1 cellular context compared by ENCODE assay signal in the genomic region with DNA sequence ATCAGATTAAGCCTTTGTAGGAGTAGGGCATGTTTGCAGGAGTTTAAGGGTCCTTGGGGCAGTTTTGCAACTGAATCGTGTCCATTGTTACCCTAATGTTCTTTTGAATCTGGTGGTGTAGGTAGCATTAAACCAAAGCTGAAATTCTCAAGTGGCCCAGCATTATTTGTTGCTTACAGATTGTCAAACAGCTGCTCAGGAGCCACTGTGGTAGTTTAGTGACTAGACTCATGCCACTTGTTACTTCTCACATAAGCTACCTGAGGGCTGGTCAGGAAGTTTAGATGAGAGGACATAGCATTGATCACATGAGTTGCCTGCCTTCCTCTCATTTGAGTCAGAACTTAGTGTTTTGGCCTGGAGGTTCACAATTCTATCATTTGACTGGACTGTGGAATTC.
TF ChIP-seq lines count a peak whose summit lies in the region.

No MANE protein-coding gene starts in this region.

TF ChIP-seq in IMR-90, 13 proteins besides CTCF, POLR2A, EP300 and RAD21:
- TF ChIP-seq MXI1 (IDR thresholded peaks at IDR 0.05; ENCODE audit: borderline replicate concordance, low read depth, low read length) (no peak), FOS (IDR thresholded peaks at IDR 0.05; ENCODE audit: low read depth, low read length) (no peak), MAZ (IDR thresholded peaks at IDR 0.05; ENCODE audit: borderline replicate concordance, low read depth, low read length) (no peak), MAFK (IDR thresholded peaks at IDR 0.05; ENCODE audit: low read depth, low read length) (no peak), RFX5 (IDR thresholded peaks at IDR 0.05; ENCODE audit: low read depth, low read length) (no peak), BHLHE40 (IDR thresholded peaks at IDR 0.05; ENCODE audit: low read depth, low read length) (no peak), CHD1 (IDR thresholded peaks at IDR 0.05; ENCODE audit: low read depth, low read length) (no peak), NFE2L2 (IDR thresholded peaks at IDR 0.05; ENCODE audit: low read depth, low read length) (no peak), CEBPB (IDR thresholded peaks at IDR 0.05; ENCODE audit: low read depth, low read length) (no peak), SMC3 (IDR thresholded peaks at IDR 0.05; ENCODE audit: low read depth, low read length) (no peak), RCOR1 (IDR thresholded peaks at IDR 0.05; ENCODE audit: insufficient replicate concordance, low read length) (no peak)
- TF ChIP-seq, protein P1, sequence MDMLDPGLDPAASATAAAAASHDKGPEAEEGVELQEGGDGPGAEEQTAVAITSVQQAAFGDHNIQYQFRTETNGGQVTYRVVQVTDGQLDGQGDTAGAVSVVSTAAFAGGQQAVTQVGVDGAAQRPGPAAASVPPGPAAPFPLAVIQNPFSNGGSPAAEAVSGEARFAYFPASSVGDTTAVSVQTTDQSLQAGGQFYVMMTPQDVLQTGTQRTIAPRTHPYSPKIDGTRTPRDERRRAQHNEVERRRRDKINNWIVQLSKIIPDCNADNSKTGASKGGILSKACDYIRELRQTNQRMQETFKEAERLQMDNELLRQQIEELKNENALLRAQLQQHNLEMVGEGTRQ (IDR thresholded peaks at IDR 0.05; ENCODE audit: low read depth, low read length): no peak
- TF ChIP-seq, protein P2, sequence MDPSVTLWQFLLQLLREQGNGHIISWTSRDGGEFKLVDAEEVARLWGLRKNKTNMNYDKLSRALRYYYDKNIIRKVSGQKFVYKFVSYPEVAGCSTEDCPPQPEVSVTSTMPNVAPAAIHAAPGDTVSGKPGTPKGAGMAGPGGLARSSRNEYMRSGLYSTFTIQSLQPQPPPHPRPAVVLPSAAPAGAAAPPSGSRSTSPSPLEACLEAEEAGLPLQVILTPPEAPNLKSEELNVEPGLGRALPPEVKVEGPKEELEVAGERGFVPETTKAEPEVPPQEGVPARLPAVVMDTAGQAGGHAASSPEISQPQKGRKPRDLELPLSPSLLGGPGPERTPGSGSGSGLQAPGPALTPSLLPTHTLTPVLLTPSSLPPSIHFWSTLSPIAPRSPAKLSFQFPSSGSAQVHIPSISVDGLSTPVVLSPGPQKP (IDR thresholded peaks at IDR 0.05; ENCODE audit: borderline replicate concordance, low read depth, low read length): no peak
